ENCODE assay signal across 8 cellular contexts in genomic region chr14:100317897-100318808, GRCh38. TPM values are rescaled to one million over a fixed set of nuclear protein-coding genes. Genes with fewer than 3 reads are reported as not detected.
A peak's percentile ranks its signal among the peaks of the same experiment; 100 is the strongest.
DNase-seq lines count a peak whose midpoint lies in the region; ATAC-seq lines count a peak whose summit lies in the region.

No MANE protein-coding gene starts in this region.

- intact Hi-C loops in activated naive CD4-positive, alpha-beta T cell treated with anti-CD3 and anti-CD28 coated beads for 36 hours (cut with micrococcal nuclease), result loop anchor here (2.0 kb wide), 1 partner anchor 33 kb away; no protein-coding TSS in a partner anchor
- intact Hi-C loops in left cardiac atrium (cut with DNase I), result no loop called here

- ATAC-seq in GM18499 (IDR thresholded peaks at IDR 0.05; ENCODE audit: insufficient read depth, unreplicated experiment), result peak; percentile 57
- peak; percentile 79 for ATAC-seq in HG02852 (IDR thresholded peaks at IDR 0.05; ENCODE audit: unreplicated experiment)
- ATAC-seq in left cardiac atrium, result peak; percentile 91

- no peaks in the 10 kb centered on the region for H3K36me3 ChIP-seq in skeletal muscle satellite cell (ENCODE audit: insufficient read depth, low read length)

- peak overlapping the region; percentile 73 for H3K4me2 ChIP-seq in skeletal muscle satellite cell (ENCODE audit: low read length)

- peaks cover 3% of the 10 kb centered on the region for H3K4me1 Mint-ChIP-seq in activated naive CD4-positive, alpha-beta T cell treated with anti-CD3 and anti-CD28 coated beads for 36 hours (ENCODE audit: low read depth)

- peak; percentile 58 for DNase-seq in RPMI8226
- peak; percentile 71 for DNase-seq in activated naive CD4-positive, alpha-beta T cell treated with anti-CD3 and anti-CD28 coated beads for 36 hours
- peak; percentile 86 for DNase-seq in left cardiac atrium
- DNase-seq in NCI-H2171 treated with DMSO at 0.1 percent for 48 hours (lab: John Stamatoyannopoulos, UW), result no peak
- DNase-seq in DMS79 treated with DMSO at 0.1 percent for 48 hours (lab: John Stamatoyannopoulos, UW), result no peak

- H3K27me3 ChIP-seq in skeletal muscle satellite cell (ENCODE audit: control insufficient read depth, insufficient read depth, low read length), result no peaks in the 10 kb centered on the region

- peak overlapping the region; percentile 43 for H3K4me3 ChIP-seq in skeletal muscle satellite cell (ENCODE audit: low read length)

- no peaks in the 10 kb centered on the region for H3K9me3 ChIP-seq in skeletal muscle satellite cell (replicated peaks; ENCODE audit: low read length)

- peaks cover 4% of the 10 kb centered on the region for H3K4me1 ChIP-seq in skeletal muscle satellite cell (ENCODE audit: control insufficient read depth, insufficient read depth, low read length)

- H3K27ac Mint-ChIP-seq in activated naive CD4-positive, alpha-beta T cell treated with anti-CD3 and anti-CD28 coated beads for 36 hours, result no peak overlapping the region

- no peaks in the 10 kb centered on the region for H3K27me3 Mint-ChIP-seq in activated naive CD4-positive, alpha-beta T cell treated with anti-CD3 and anti-CD28 coated beads for 36 hours (ENCODE audit: low read depth)

- no peaks in the 10 kb centered on the region for H3K9me3 Mint-ChIP-seq in activated naive CD4-positive, alpha-beta T cell treated with anti-CD3 and anti-CD28 coated beads for 36 hours

- CTCF ChIA-PET in activated naive CD4-positive, alpha-beta T cell treated with anti-CD3 and anti-CD28 coated beads for 36 hours (lab: Charles Lee), result interaction anchor here (0.5 to 1.5 kb wide), 9 partner anchors 9 to 1141 kb away, joined by 3 to 5 read pairs (median 3); no protein-coding TSS in a partner anchor

- H3K4me3 Mint-ChIP-seq in activated naive CD4-positive, alpha-beta T cell treated with anti-CD3 and anti-CD28 coated beads for 36 hours, result peak overlapping the region; percentile 58

- H3K36me3 Mint-ChIP-seq in activated naive CD4-positive, alpha-beta T cell treated with anti-CD3 and anti-CD28 coated beads for 36 hours (ENCODE audit: low read depth), result no peaks in the 10 kb centered on the region

- peak overlapping the region; percentile 68 for H3K9ac ChIP-seq in skeletal muscle satellite cell (ENCODE audit: low read depth, low read length)

RNA-seq across cellular contexts. Expression of gene SLC25A47, which starts 5.0 kb away (rescaled TPM):
- not detected for total RNA-seq in activated naive CD4-positive, alpha-beta T cell treated with anti-CD3 and anti-CD28 coated beads for 36 hours
- total RNA-seq in left cardiac atrium, result not detected
- not detected in 2 replicates for total RNA-seq in skeletal muscle satellite cell (2012; rRNA removed)

RNA-seq across cellular contexts. Expression of gene SLC25A29, which starts 11.9 kb away (rescaled TPM):
- 1 to 10 TPM; 8.9 to 9.8 TPM for total RNA-seq in activated naive CD4-positive, alpha-beta T cell treated with anti-CD3 and anti-CD28 coated beads for 36 hours
- 10 to 100 TPM; 19.7 to 22.1 TPM for total RNA-seq in left cardiac atrium
- 7.0 and 8.9 TPM in 2 replicates for total RNA-seq in skeletal muscle satellite cell (2012; rRNA removed)

RNA-seq across cellular contexts. Expression of gene WDR25, which starts 58.1 kb away (rescaled TPM):
- total RNA-seq in activated naive CD4-positive, alpha-beta T cell treated with anti-CD3 and anti-CD28 coated beads for 36 hours, result 1 to 10 TPM; 6.0 to 6.6 TPM
- total RNA-seq in left cardiac atrium, result 1 to 10 TPM; 5.2 to 5.9 TPM
- 15.2 and 30.1 TPM in 2 replicates for total RNA-seq in skeletal muscle satellite cell (2012; rRNA removed)

Comparison
In these comparisons a context has a peak if more than half of its experiments do, and no peak if none do; other contexts are left out.
1. DNase-seq: peak in RPMI8226 (single experiment), activated naive CD4-positive, alpha-beta T cell treated with anti-CD3 and anti-CD28 coated beads for 36 hours (single experiment) and left cardiac atrium (single experiment); none in NCI-H2171 treated with DMSO at 0.1 percent for 48 hours (single experiment) and DMS79 treated with DMSO at 0.1 percent for 48 hours (single experiment).
2. Peak in every context shown above with its lines, with median percentiles within 50 percentile points of each other: ATAC-seq.